9 cellular contexts compared by ENCODE assay signal in genomic region chr15:41957021-41957897, GRCh38. TPM values are rescaled to one million over a fixed set of nuclear protein-coding genes. Genes with fewer than 3 reads are reported as not detected.
DNase-seq lines count a peak whose midpoint lies in the region; ATAC-seq and TF ChIP-seq lines count a peak whose summit lies in the region.
"Had no signal": no experiment of that assay in that cellular context is flagged by ENCODE, and none has a peak within 500 bp of the region (broad histone marks: within the 10 kb centered on the region; RNA-seq: fewer than 3 reads in every experiment).

No MANE protein-coding gene starts in this region.

- no peak overlapping the region for H3K4me3 Mint-ChIP-seq in Calu3 (ENCODE audit: low read depth, unreplicated experiment)

- peak; percentile 46 for ATAC-seq in GM19468 (IDR thresholded peaks at IDR 0.05; ENCODE audit: extremely low read depth, unreplicated experiment)
- peak; percentile 53 for ATAC-seq in HG03469 (IDR thresholded peaks at IDR 0.05; ENCODE audit: unreplicated experiment)
- ATAC-seq in left colon: peak; percentile 81
- ATAC-seq: HCT116 had no signal

- H3K9me3 Mint-ChIP-seq in Calu3 (ENCODE audit: low read depth, unreplicated experiment): no peaks in the 10 kb centered on the region

- BruUV-seq in Calu3 (replicated peaks; lab: Mats Ljungman, UMichigan): no TSS peak

- no peak for TF ChIP-seq CTCF in Calu3 (IDR thresholded peaks at IDR 0.05; ENCODE audit: unreplicated experiment)

- peaks cover 7% of the 10 kb centered on the region for H3K36me3 Mint-ChIP-seq in Calu3 (ENCODE audit: insufficient read depth, unreplicated experiment)

- peaks cover 8% of the 10 kb centered on the region for H3K4me1 Mint-ChIP-seq in Calu3 (ENCODE audit: low read depth, unreplicated experiment)

- no peaks in the 10 kb centered on the region for H3K27me3 Mint-ChIP-seq in Calu3 (ENCODE audit: unreplicated experiment)

- peak; percentile 32 for DNase-seq in EH (ENCODE audit: low read depth)
- no peak for DNase-seq in left colon
- DNase-seq in G401 (ENCODE audit: low spot score): no peak
- no peak for DNase-seq in Calu3
- DNase-seq in stimulated activated naive CD4-positive, alpha-beta T cell (lab: John Stamatoyannopoulos, UW): no peak
- no peak for DNase-seq in NCI-H446 (lab: John Stamatoyannopoulos, UW)

- in situ Hi-C loops in G401 (cut with HindIII; ENCODE audit: low sequenced_read_pairs): no loop called here

- CTCF ChIA-PET in Calu3 (lab: Charles Lee): no interaction called here

- intact Hi-C loops in left colon (cut with DNase I, micrococcal nuclease) (no loop called here), Calu3 (cut with micrococcal nuclease; ENCODE audit: unreplicated experiment) (no loop called here)

- no peak overlapping the region for H3K27ac Mint-ChIP-seq in Calu3 (ENCODE audit: unreplicated experiment)

RNA-seq across cellular contexts. Expression of gene EHD4, which starts 15.1 kb away (rescaled TPM):
- total RNA-seq in left colon (10 to 100 TPM; 42.7 to 44.3 TPM), Calu3 (2022) (20.2 and 20.7 TPM in 2 replicates)
- 7.3 and 8.8 TPM in 2 replicates for total RNA-seq in G401 (2014; rRNA removed; shearing (Covaris generic))
